In the genomic region with DNA sequence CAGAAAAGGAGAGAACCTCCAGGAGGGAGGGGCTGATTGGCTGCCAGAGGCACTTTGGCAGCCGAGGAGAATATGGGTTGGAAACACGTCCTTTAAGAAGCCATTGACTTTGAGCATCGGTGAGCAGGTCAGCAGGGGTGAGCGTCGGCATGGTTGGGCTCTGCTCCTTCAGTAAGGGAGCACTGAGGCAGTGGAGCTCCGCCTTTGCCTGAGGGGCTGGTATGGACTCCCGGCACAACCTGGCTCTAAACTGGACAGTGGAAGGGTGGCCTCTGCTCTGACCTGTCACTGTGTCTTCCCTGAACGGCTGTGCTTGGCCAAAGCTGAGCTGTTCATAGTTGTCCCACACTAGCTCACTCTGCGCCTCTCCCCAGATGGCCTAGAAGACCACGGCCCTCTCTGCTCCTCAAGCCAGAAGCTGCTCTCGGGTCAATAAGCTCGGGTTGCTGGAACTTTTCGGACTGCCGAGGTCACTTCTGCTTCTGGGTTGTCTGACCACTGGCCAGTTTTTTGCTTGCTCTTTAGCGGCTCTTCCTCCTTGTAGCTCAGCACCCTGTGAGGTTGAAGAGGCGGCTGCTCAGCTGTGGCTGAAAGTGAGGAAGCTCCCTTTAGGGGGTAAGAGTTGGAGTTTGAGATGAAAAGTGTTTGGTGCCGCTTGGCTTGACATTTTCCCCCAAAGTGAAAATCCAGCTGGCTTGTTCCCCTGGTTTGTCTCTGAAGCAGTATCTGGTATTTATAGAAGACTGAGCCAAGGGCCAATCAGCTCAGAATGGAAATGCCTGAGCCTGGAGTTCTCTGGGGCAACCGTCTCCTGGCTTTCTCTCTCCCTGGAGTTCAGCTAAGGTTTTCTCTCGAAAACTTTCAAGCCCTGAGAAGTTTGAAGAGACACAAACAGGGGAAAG, we compare ENCODE assay signal across 15 cellular contexts.
A peak's percentile ranks its signal among the peaks of the same experiment; 100 is the strongest.
DNase-seq lines count a peak whose midpoint lies in the region; ATAC-seq and TF ChIP-seq lines count a peak whose summit lies in the region.
"Had no signal": no experiment of that assay in that cellular context is flagged by ENCODE, and none has a peak within 500 bp of the region (broad histone marks: within the 10 kb centered on the region; RNA-seq: fewer than 3 reads in every experiment).

No MANE protein-coding gene starts in this region.

- H3K36me3 ChIP-seq in HUES64 (ENCODE audit: insufficient read depth, low read length) (no peaks in the 10 kb centered on the region), lower lobe of right lung (no peaks in the 10 kb centered on the region), sigmoid colon (no peaks in the 10 kb centered on the region)
- H3K36me3 ChIP-seq: thyroid gland had no signal

- ATAC-seq in lower lobe of right lung, result peak; percentile 62 to 68
- no peak for ATAC-seq in HG02852 (IDR thresholded peaks at IDR 0.05; ENCODE audit: unreplicated experiment)

- no peak for TF ChIP-seq POLR2A in sigmoid colon (IDR thresholded peaks at IDR 0.05)

- H3K36me3 Mint-ChIP-seq in activated naive CD4-positive, alpha-beta T cell treated with anti-CD3 and anti-CD28 coated beads for 36 hours (ENCODE audit: low read depth), result no peaks in the 10 kb centered on the region

- H3K4me3 ChIP-seq in HUES64 (ENCODE audit: low read length) (no peak overlapping the region), lower lobe of right lung (no peak overlapping the region), sigmoid colon (no peak overlapping the region)
- H3K4me3 ChIP-seq: SK-N-MC, thyroid gland had no signal

- TF ChIP-seq EP300 in sigmoid colon (IDR thresholded peaks at IDR 0.05), result no peak

- WGBS in HUES64, result 81% methylated on average over 19 of the region's 19 CpGs
- WGBS in sigmoid colon, 2 donors, result 74 to 75% methylated on average over 19 of the region's 19 CpGs

- no peak for TF ChIP-seq CTCF in lower lobe of right lung (IDR thresholded peaks at IDR 0.05)
- no peak for TF ChIP-seq CTCF in sigmoid colon (IDR thresholded peaks at IDR 0.05)

- 0 out of 2 replicates have a peak overlapping the region, but pooled peaks have one; percentile 14 for H3K27ac ChIP-seq in HUES64 (ENCODE audit: low read depth, low read length)
- peak overlapping the region; percentile 39 for H3K27ac ChIP-seq in caudate nucleus (ENCODE audit: low read depth, low read length)
- no peak overlapping the region for H3K27ac ChIP-seq in lower lobe of right lung
- H3K27ac ChIP-seq in sigmoid colon, result peak overlapping the region in 3 of 4 donors; percentile 33 to 45 (median 39)
- H3K27ac ChIP-seq: SK-N-MC, thyroid gland, VCaP had no signal

- H3K4me3 Mint-ChIP-seq in activated naive CD4-positive, alpha-beta T cell treated with anti-CD3 and anti-CD28 coated beads for 36 hours, result no peak overlapping the region

- H3K4me1 Mint-ChIP-seq in activated naive CD4-positive, alpha-beta T cell treated with anti-CD3 and anti-CD28 coated beads for 36 hours (ENCODE audit: low read depth), result no peaks in the 10 kb centered on the region

- peaks cover 40% of the 10 kb centered on the region for H3K4me1 ChIP-seq in HUES64 (ENCODE audit: insufficient read depth, low read length)
- peaks cover 17% of the 10 kb centered on the region for H3K4me1 ChIP-seq in lower lobe of right lung
- H3K4me1 ChIP-seq in sigmoid colon, result peaks cover 0 to 21% (median 20%) of the 10 kb centered on the region in 4 donors

- intact Hi-C loops in lower lobe of right lung (cut with DNase I) (no loop called here), sigmoid colon (cut with DNase I) (no loop called here)
- intact Hi-C loops in activated naive CD4-positive, alpha-beta T cell treated with anti-CD3 and anti-CD28 coated beads for 36 hours (cut with micrococcal nuclease), result no loop called here

- H3K9me3 ChIP-seq in HUES64 (ENCODE audit: insufficient read depth, low read depth, low read length) (no peaks in the 10 kb centered on the region), lower lobe of right lung (no peaks in the 10 kb centered on the region), sigmoid colon (no peaks in the 10 kb centered on the region)
- H3K9me3 ChIP-seq: thyroid gland had no signal

- no peaks in the 10 kb centered on the region for H3K27me3 ChIP-seq in HUES64 (ENCODE audit: insufficient read depth, low read length)
- no peaks in the 10 kb centered on the region for H3K27me3 ChIP-seq in lower lobe of right lung (ENCODE audit: low read depth)
- H3K27me3 ChIP-seq in sigmoid colon, result no peaks in the 10 kb centered on the region
- H3K27me3 ChIP-seq: thyroid gland had no signal

- no peak overlapping the region for H3K27ac Mint-ChIP-seq in activated naive CD4-positive, alpha-beta T cell treated with anti-CD3 and anti-CD28 coated beads for 36 hours

- DNase-seq in caudate nucleus (lab: John Stamatoyannopoulos, UW), result peak in 10 of 61 donors; percentile 2 to 26 (median 16)
- DNase-seq in lower lobe of right lung, result no peak
- DNase-seq in sigmoid colon, result no peak
- DNase-seq in epidermal melanocyte (ENCODE audit: insufficient read length, low spot score), result no peak
- no peak for DNase-seq in activated naive CD4-positive, alpha-beta T cell treated with anti-CD3 and anti-CD28 coated beads for 36 hours
- no peak for DNase-seq in central memory CD4-positive, alpha-beta T cell
- DNase-seq: activated naive CD4-positive, alpha-beta T cell; kidney glomerular epithelial cell; NCI-H2081 treated with DMSO at 0.1 percent for 48 hours; stimulated activated CD4-positive, alpha-beta T cell treated with anti-CD3 and anti-CD28 coated beads, Interleukin-15, amount 100 ng/mL, for 24 hours had no signal

- no peaks in the 10 kb centered on the region for H3K9me3 Mint-ChIP-seq in activated naive CD4-positive, alpha-beta T cell treated with anti-CD3 and anti-CD28 coated beads for 36 hours

- CTCF ChIA-PET in activated naive CD4-positive, alpha-beta T cell treated with anti-CD3 and anti-CD28 coated beads for 36 hours (lab: Charles Lee), result no interaction called here

- H3K27me3 Mint-ChIP-seq in activated naive CD4-positive, alpha-beta T cell treated with anti-CD3 and anti-CD28 coated beads for 36 hours (ENCODE audit: low read depth), result no peaks in the 10 kb centered on the region

- H3K9ac ChIP-seq in HUES64 (ENCODE audit: low read depth, low read length), result no peak overlapping the region
